Comparison of ENCODE assay signal across 1 cellular context in genomic region chr1:24609949-24610517, GRCh38.
TF ChIP-seq lines count a peak whose summit lies in the region.

No MANE protein-coding gene starts in this region.

TF ChIP-seq in K562, 482 proteins besides CTCF, POLR2A, EP300 and RAD21:
- TF ChIP-seq ETV6 (IDR thresholded peaks at IDR 0.05; ENCODE audit: borderline replicate concordance in 1 of 2, low read depth in 2 of 2, low read length in 1 of 2) (no peak), ETV6 (CRISPR knock-in tag; IDR thresholded peaks at IDR 0.05; ENCODE audit: borderline replicate concordance) (no peak), CHD4 (IDR thresholded peaks at IDR 0.05; ENCODE audit: insufficient read depth, insufficient replicate concordance, low read depth, low read length, poor library complexity, severe bottlenecking) (no peak), KAT8 (IDR thresholded peaks at IDR 0.05; ENCODE audit: low read depth) (no peak), CXXC5 (CRISPR knock-in tag; IDR thresholded peaks at IDR 0.05) (no peak), SMAD3 (CRISPR knock-in tag; conservative IDR thresholded peaks at IDR 0.05) (no peak), ZNF143 (CRISPR knock-in tag; IDR thresholded peaks at IDR 0.05) (no peak), TAF7 (tag; IDR thresholded peaks at IDR 0.05) (no peak), ZNF133 (CRISPR knock-in tag; IDR thresholded peaks at IDR 0.05) (no peak), ZKSCAN1 (IDR thresholded peaks at IDR 0.05; ENCODE audit: low read depth, low read length) (peak; percentile 69; the same call in 1 of the 2 replicates), ZBTB2 (IDR thresholded peaks at IDR 0.05) (no peak), CEBPB (tag; IDR thresholded peaks at IDR 0.05) (peak; percentile 29; the same call in 1 of the 2 replicates), CEBPG (CRISPR knock-in tag; IDR thresholded peaks at IDR 0.05) (no peak), CEBPG (tag; conservative IDR thresholded peaks at IDR 0.05 in 1 of 2, IDR thresholded peaks at IDR 0.05 in 1 of 2) (peak in 1 of 2 experiments; percentile 54; a peak in 1 of 4 replicates), SMARCE1 (IDR thresholded peaks at IDR 0.05) (no peak), ELK3 (CRISPR knock-in tag; IDR thresholded peaks at IDR 0.05) (no peak), GTF2E2 (tag; IDR thresholded peaks at IDR 0.05) (no peak), MEIS2 (IDR thresholded peaks at IDR 0.05; ENCODE audit: partially characterized antibody) (peak; percentile 9)
TF ChIP-seq in K562: peak in this region for 4.
